In genomic region chrX:2500681-2501151, GRCh38 we compare ENCODE assay signal across 8 cellular contexts. TPM values are rescaled to one million over a fixed set of nuclear protein-coding genes. Genes with fewer than 3 reads are reported as not detected.
DNase-seq lines count a peak whose midpoint lies in the region; ATAC-seq and TF ChIP-seq lines count a peak whose summit lies in the region.

TSS of gene DHRSX (minus strand) at chrX:2500976. CDS start at chrX:2500925, 51 bp downstream.
TSS of gene ZBED1 (minus strand) at chrX:2500976. CDS start at chrX:2490719, 10,257 bp downstream.

- H3K27ac Mint-ChIP-seq in endothelial cell (ENCODE audit: unreplicated experiment): peak within 1 kb of the TSS; percentile 80

- ATAC-seq in HG03439 (IDR thresholded peaks at IDR 0.05; ENCODE audit: unreplicated experiment): peak; percentile 66

- no peaks in the 10 kb centered on the region for H3K9me3 Mint-ChIP-seq in endothelial cell (ENCODE audit: unreplicated experiment)

- peak within 1 kb of the TSS; percentile 56 for H3K27ac ChIP-seq in temporal lobe (ENCODE audit: low read depth, low read length)

- no peak for TF ChIP-seq CTCF in endothelial cell (IDR thresholded peaks at IDR 0.05; ENCODE audit: unreplicated experiment)

- no peaks in the 10 kb centered on the region for H3K36me3 Mint-ChIP-seq in endothelial cell (ENCODE audit: low read depth, unreplicated experiment)

- DNase-seq in GM19240 (ENCODE audit: insufficient read length, low spot score): peak; percentile 58
- DNase-seq in activated CD4-positive, alpha-beta T cell treated with anti-CD3 and anti-CD28 coated beads, Interleukin-2, amount 50 U/mL, for 4 hours: peak; percentile 20 to 21
- DNase-seq in endothelial cell (ENCODE audit: low spot score): peak; percentile 54
- peak; percentile 33 for DNase-seq in myocyte (ENCODE audit: low read depth)
- DNase-seq in superior temporal gyrus (ENCODE audit: extremely low spot score): no peak
- no peak for DNase-seq in OCI-M2 (lab: John Stamatoyannopoulos, UW; ENCODE audit: unreplicated experiment)

- peak within 1 kb of the TSS; percentile 91 for H3K4me3 Mint-ChIP-seq in endothelial cell (ENCODE audit: unreplicated experiment)

- peaks cover 7% of the 10 kb centered on the region for H3K27me3 Mint-ChIP-seq in endothelial cell (ENCODE audit: unreplicated experiment)

- peaks cover 18% of the 10 kb centered on the region for H3K4me1 Mint-ChIP-seq in endothelial cell (ENCODE audit: unreplicated experiment)

RNA-seq across cellular contexts. Expression of gene DHRSX, which starts in this region (rescaled TPM):
- total RNA-seq in endothelial cell (ENCODE audit: unreplicated experiment) (22.2 TPM), myocyte (26.8 and 40.7 TPM in 2 replicates), temporal lobe (17.5 TPM)
- 35.5 TPM for polyA plus RNA-seq in myocyte (2012)

RNA-seq across cellular contexts. Expression of gene ZBED1, which starts in this region (rescaled TPM):
- total RNA-seq in endothelial cell (ENCODE audit: unreplicated experiment) (40.2 TPM), myocyte (38.8 and 58.0 TPM in 2 replicates), temporal lobe (27.3 TPM)
- polyA plus RNA-seq in myocyte (2012): 19.6 TPM

Comparison
In these comparisons a context has a peak if more than half of its experiments do, and no peak if none do; other contexts are left out.
1. DNase-seq: peak in GM19240 (single experiment), activated CD4-positive, alpha-beta T cell treated with anti-CD3 and anti-CD28 coated beads, Interleukin-2, amount 50 U/mL, for 4 hours (2 of 2), endothelial cell (single experiment) and myocyte (single experiment); none in superior temporal gyrus (single experiment) and OCI-M2 (single experiment).